1 cellular context compared by ENCODE assay signal in genomic region chr4:5719329-5720055, GRCh38.
TF ChIP-seq lines count a peak whose summit lies in the region.

No MANE protein-coding gene starts in this region.

TF ChIP-seq in GM12878, 131 proteins besides CTCF, POLR2A, EP300 and RAD21:
- TF ChIP-seq CREB1 (IDR thresholded peaks at IDR 0.05; ENCODE audit: low read depth): 0 out of 2 replicates have a peak, but pooled peaks have one; percentile 14
- TF ChIP-seq RBBP5 (conservative IDR thresholded peaks at IDR 0.05): no peak
- TF ChIP-seq PBX3 (IDR thresholded peaks at IDR 0.05; ENCODE audit: insufficient replicate concordance, low read depth, low read length): no peak
- no peak for TF ChIP-seq SUZ12 (IDR thresholded peaks at IDR 0.05; ENCODE audit: unreplicated experiment)
- TF ChIP-seq EGR1 (IDR thresholded peaks at IDR 0.05; ENCODE audit: borderline replicate concordance in 1 of 2, low read depth in 2 of 2, low read length in 2 of 2): peak in 1 of 2 experiments; percentile 46; a peak in 1 of 3 replicates
- peak; percentile 35; the same call in 1 of the 2 replicates for TF ChIP-seq FOXK2 (IDR thresholded peaks at IDR 0.05)
- TF ChIP-seq BCLAF1 (IDR thresholded peaks at IDR 0.05): no peak
- peak; percentile 16 for TF ChIP-seq MEF2B (IDR thresholded peaks at IDR 0.05; ENCODE audit: partially characterized antibody, poor library complexity, severe bottlenecking)
- TF ChIP-seq CEBPB (IDR thresholded peaks at IDR 0.05; ENCODE audit: borderline replicate concordance in 1 of 2, low read depth in 2 of 2, low read length in 2 of 2): no peak
- peak; percentile 47; the same call in 1 of the 2 replicates for TF ChIP-seq NR2F1 (conservative IDR thresholded peaks at IDR 0.05)
- peak; percentile 76; the same call in 2 of the 3 replicates for TF ChIP-seq POU2F2 (IDR thresholded peaks at IDR 0.05; ENCODE audit: borderline replicate concordance, low read depth, low read length)
- peak; percentile 58 for TF ChIP-seq PKNOX1 (IDR thresholded peaks at IDR 0.05)
- no peak for TF ChIP-seq RELB (IDR thresholded peaks at IDR 0.05; ENCODE audit: low read depth)
- peak; percentile 28; the same call in 1 of the 2 replicates for TF ChIP-seq TBL1XR1 (IDR thresholded peaks at IDR 0.05; ENCODE audit: low read depth, low read length)
- TF ChIP-seq CBFB (IDR thresholded peaks at IDR 0.05; ENCODE audit: low read depth): no peak
- TF ChIP-seq IRF5 (IDR thresholded peaks at IDR 0.05; ENCODE audit: borderline replicate concordance): no peak
- TF ChIP-seq EED (IDR thresholded peaks at IDR 0.05; ENCODE audit: low read depth): no peak; the same call in 1 of the 2 replicates
- 0 out of 2 replicates have a peak, but pooled peaks have one; percentile 42 for TF ChIP-seq MXI1 (IDR thresholded peaks at IDR 0.05; ENCODE audit: low read depth, low read length)
